ENCODE assay signal across 12 cellular contexts in genomic region chr5:177388521-177389052, GRCh38. TPM values are rescaled to one million over a fixed set of nuclear protein-coding genes. Genes with fewer than 3 reads are reported as not detected.
DNase-seq lines count a peak whose midpoint lies in the region; ATAC-seq, FAIRE-seq and TF ChIP-seq lines count a peak whose summit lies in the region.
"Had no signal": no experiment of that assay in that cellular context is flagged by ENCODE, and none has a peak within 500 bp of the region (broad histone marks: within the 10 kb centered on the region; RNA-seq: fewer than 3 reads in every experiment).

No MANE protein-coding gene starts in this region.

- H3K36me3 ChIP-seq in GM23248 (ENCODE audit: low read depth) (no peaks in the 10 kb centered on the region), astrocyte (ENCODE audit: insufficient read depth, low read length) (no peaks in the 10 kb centered on the region)
- H3K36me3 ChIP-seq in naive thymus-derived CD4-positive, alpha-beta T cell (ENCODE audit: control insufficient read depth in 2 of 3, insufficient read depth in 3 of 3, low read length in 3 of 3), result no peaks in the 10 kb centered on the region
- H3K36me3 ChIP-seq: pancreas, stomach had no signal

- no peaks in the 10 kb centered on the region for H3K9me2 ChIP-seq in GM23248 (ENCODE audit: insufficient read depth)

- intact Hi-C loops in naive thymus-derived CD4-positive, alpha-beta T cell (cut with micrococcal nuclease), result loop anchor here in 1 of 2 donors (2.0 kb wide), 1 partner anchor 16 kb away; no protein-coding TSS in a partner anchor

- H4K20me1 ChIP-seq in GM23248 (ENCODE audit: insufficient read depth) (no peaks in the 10 kb centered on the region), astrocyte (ENCODE audit: insufficient read depth, low read length) (peaks cover 17% of the 10 kb centered on the region)

- peaks cover 23% of the 10 kb centered on the region for H3K4me1 Mint-ChIP-seq in astrocyte (ENCODE audit: low read depth, unreplicated experiment)
- H3K4me1 Mint-ChIP-seq in naive thymus-derived CD4-positive, alpha-beta T cell, result peaks cover 34 to 49% (median 41%) of the 10 kb centered on the region in 7 donors

- H3F3A ChIP-seq in GM23248 (ENCODE audit: insufficient read depth), result peaks cover 23% of the 10 kb centered on the region

- H3K27ac ChIP-seq in C4-2B (0 out of 2 replicates have a peak overlapping the region, but pooled peaks have one; percentile 56), GM23248 (no peak overlapping the region), astrocyte (ENCODE audit: low read depth, low read length) (no peak overlapping the region)
- no peak overlapping the region for H3K27ac ChIP-seq in naive thymus-derived CD4-positive, alpha-beta T cell (ENCODE audit: low read depth, low read length)

- WGBS in GM23248 (ENCODE audit: low coverage in 1 of 2, low lambda C conversion rate in 2 of 2, missing lambda C conversion rate in 2 of 2), 2 experiments, result 94% methylated on average over 10 of the region's 10 CpGs

- peaks cover 42% of the 10 kb centered on the region for H3K27me3 Mint-ChIP-seq in astrocyte (ENCODE audit: low read depth, unreplicated experiment)
- peaks cover 0 to 4% (median 0%) of the 10 kb centered on the region in 5 donors for H3K27me3 Mint-ChIP-seq in naive thymus-derived CD4-positive, alpha-beta T cell

- no peaks in the 10 kb centered on the region for H3K36me3 Mint-ChIP-seq in astrocyte (ENCODE audit: low read depth, unreplicated experiment)
- H3K36me3 Mint-ChIP-seq in naive thymus-derived CD4-positive, alpha-beta T cell, result no peaks in the 10 kb centered on the region

- H3K9ac ChIP-seq in GM23248 (peak overlapping the region; percentile 29; the same call in 1 of the 2 replicates), astrocyte (ENCODE audit: low read length) (peak overlapping the region; percentile 41)

- in situ Hi-C loops in GM23248 (cut with MboI), result no loop called here

- H3K27me3 ChIP-seq in GM23248 (replicated peaks; ENCODE audit: insufficient read depth), result peaks cover 16% of the 10 kb centered on the region
- H3K27me3 ChIP-seq in astrocyte (ENCODE audit: insufficient read depth, low read length), result peaks cover 3% of the 10 kb centered on the region
- no peaks in the 10 kb centered on the region for H3K27me3 ChIP-seq in naive thymus-derived CD4-positive, alpha-beta T cell (ENCODE audit: control insufficient read depth in 2 of 2, insufficient read depth in 2 of 2, low read length in 2 of 2)
- H3K27me3 ChIP-seq: pancreas had no signal

- no peak overlapping the region for H3K4me3 ChIP-seq in GM23248
- H3K4me3 ChIP-seq in astrocyte (ENCODE audit: insufficient read depth, low read depth, low read length), result no peak overlapping the region
- H3K4me3 ChIP-seq in naive thymus-derived CD4-positive, alpha-beta T cell (ENCODE audit: low read length), result no peak overlapping the region
- H3K4me3 ChIP-seq: lung, pancreas, stomach had no signal

- H3K9me3 Mint-ChIP-seq in astrocyte (ENCODE audit: unreplicated experiment), result peaks cover 1% of the 10 kb centered on the region
- peaks cover 0 to 2% (median 0%) of the 10 kb centered on the region in 11 donors for H3K9me3 Mint-ChIP-seq in naive thymus-derived CD4-positive, alpha-beta T cell

- DNase-seq in GM23248, result no peak
- DNase-seq in astrocyte (ENCODE audit: low read depth), result no peak
- DNase-seq in naive thymus-derived CD4-positive, alpha-beta T cell, result no peak
- no peak for DNase-seq in DMS79 (lab: John Stamatoyannopoulos, UW)
- no peak for DNase-seq in NCI-H69 (lab: John Stamatoyannopoulos, UW)
- DNase-seq: stomach had no signal

- no peak for FAIRE-seq in astrocyte (lab: Jason Lieb, UNC)
- FAIRE-seq: pancreas had no signal

- H2AFZ ChIP-seq in GM23248 (no peak overlapping the region), astrocyte (ENCODE audit: low read depth, low read length) (no peak overlapping the region)

- peak overlapping the region; percentile 15 for H3K27ac Mint-ChIP-seq in astrocyte (ENCODE audit: unreplicated experiment)
- peak overlapping the region in 6 of 9 donors; percentile 51 to 85 (median 77) for H3K27ac Mint-ChIP-seq in naive thymus-derived CD4-positive, alpha-beta T cell

- no peaks in the 10 kb centered on the region for H3K9me3 ChIP-seq in GM23248 (ENCODE audit: low read depth)
- H3K9me3 ChIP-seq in astrocyte (ENCODE audit: insufficient read depth, low read depth, low read length), result no peaks in the 10 kb centered on the region
- H3K9me3 ChIP-seq in naive thymus-derived CD4-positive, alpha-beta T cell (ENCODE audit: control insufficient read depth in 2 of 3, low read length in 3 of 3), result no peaks in the 10 kb centered on the region
- H3K9me3 ChIP-seq: pancreas, stomach had no signal

- H3K4me3 Mint-ChIP-seq in astrocyte (ENCODE audit: unreplicated experiment), result peak overlapping the region; percentile 34
- H3K4me3 Mint-ChIP-seq in naive thymus-derived CD4-positive, alpha-beta T cell, result peak overlapping the region in 7 of 10 donors; percentile 34 to 68 (median 64)

- H3K4me1 ChIP-seq in GM23248 (ENCODE audit: insufficient read depth), result peaks cover 15% of the 10 kb centered on the region
- peaks cover 19% of the 10 kb centered on the region for H3K4me1 ChIP-seq in astrocyte (ENCODE audit: insufficient read depth, low read length)
- H3K4me1 ChIP-seq in naive thymus-derived CD4-positive, alpha-beta T cell (ENCODE audit: control insufficient read depth in 2 of 2, insufficient read depth in 2 of 2, low read length in 2 of 2), result peaks cover 31 to 33% of the 10 kb centered on the region in 2 donors
- H3K4me1 ChIP-seq: pancreas had no signal

- H3K79me2 ChIP-seq in GM23248 (ENCODE audit: insufficient read depth), result no peaks in the 10 kb centered on the region
- H3K79me2 ChIP-seq in astrocyte (ENCODE audit: insufficient read depth, low read length), result no peaks in the 10 kb centered on the region

- CTCF ChIA-PET in naive thymus-derived CD4-positive, alpha-beta T cell (lab: Charles Lee), result interaction anchor here (0.6 to 7.5 kb wide), 10 partner anchors 11 to 112 kb away, joined by 4 to 149 read pairs (median 22); partner anchors contain the start of genes PDLIM7, PFN3, PRR7 and RGS14

- TF ChIP-seq CTCF in C4-2B (conservative IDR thresholded peaks at IDR 0.05) (no peak), astrocyte (IDR thresholded peaks at IDR 0.05; ENCODE audit: insufficient read depth, low read depth, low read length) (no peak)

- POLR2A ChIA-PET in naive thymus-derived CD4-positive, alpha-beta T cell (lab: Charles Lee), result interaction anchor here (1.0 to 5.1 kb wide), 8 partner anchors 8 to 66 kb away, joined by 5 to 48 read pairs (median 13); partner anchors contain the start of genes GRK6, PFN3, PRR7 and RGS14

- no peak for ATAC-seq in naive thymus-derived CD4-positive, alpha-beta T cell
- no peak for ATAC-seq in HG02623 (IDR thresholded peaks at IDR 0.05; ENCODE audit: unreplicated experiment)
- ATAC-seq in HG02884 (IDR thresholded peaks at IDR 0.05; ENCODE audit: unreplicated experiment), result no peak

- peak overlapping the region; percentile 21 for H3K4me2 ChIP-seq in GM23248 (ENCODE audit: unreplicated experiment)
- H3K4me2 ChIP-seq in astrocyte (ENCODE audit: low read length), result peak overlapping the region; percentile 77

RNA-seq across cellular contexts. Expression of gene SLC34A1, which starts 4.4 kb away (rescaled TPM):
- total RNA-seq in GM23248 (2014; rRNA removed; shearing (Covaris generic)), result not detected in 2 replicates
- polyA plus RNA-seq in GM23248 (2016; fragmentation: Nextera tagmentation; extraction: Ambion mirVana), result not detected in 2 replicates
- total RNA-seq in astrocyte, result not detected in 2 replicates
- under 1 TPM in 2 of 5 experiments, not detected in 3; 0.27 to 0.29 TPM for total RNA-seq in naive thymus-derived CD4-positive, alpha-beta T cell
- not detected for polyA plus RNA-seq in naive thymus-derived CD4-positive, alpha-beta T cell
- total RNA-seq: lung, pancreas, stomach had no signal
- polyA plus RNA-seq: pancreas had no signal

RNA-seq across cellular contexts. Expression of gene PFN3, which starts 11.9 kb away (rescaled TPM):
- total RNA-seq in GM23248 (2014; rRNA removed; shearing (Covaris generic)), result not detected in 2 replicates
- polyA plus RNA-seq in GM23248 (2016; fragmentation: Nextera tagmentation; extraction: Ambion mirVana), result not detected in 2 replicates
- total RNA-seq in astrocyte, result not detected in 2 replicates
- not detected for total RNA-seq in naive thymus-derived CD4-positive, alpha-beta T cell
- not detected for polyA plus RNA-seq in naive thymus-derived CD4-positive, alpha-beta T cell
- total RNA-seq: lung; pancreas; stomach; T-helper 2 cell treated with Interferon-gamma antibody and Interleukin-4, amounts not matched to agents 100 ng/mL and 5 ng/mL, for 36 hours had no signal
- polyA plus RNA-seq: lung, pancreas, stomach had no signal

RNA-seq across cellular contexts. Expression of gene F12, which starts 20.8 kb away (rescaled TPM):
- total RNA-seq in GM23248 (2014; rRNA removed; shearing (Covaris generic)), result 0.43 and 1.3 TPM in 2 replicates
- polyA plus RNA-seq in GM23248 (2016; fragmentation: Nextera tagmentation; extraction: Ambion mirVana), result 1.2 and 1.8 TPM in 2 replicates
- 2.8 and 3.0 TPM in 2 replicates for total RNA-seq in astrocyte
- total RNA-seq in naive thymus-derived CD4-positive, alpha-beta T cell, result 1 to 10 TPM in 1 of 5 experiments, under 1 TPM in 2, not detected in 2; 0.16 to 2.1 (median 0.34) TPM
- polyA plus RNA-seq in naive thymus-derived CD4-positive, alpha-beta T cell, result under 1 TPM in 1 of 2 donors, not detected in 1; 0.64 TPM

RNA-seq across cellular contexts. Expression of gene RGS14, which starts 30.9 kb away (rescaled TPM):
- 4.3 and 6.4 TPM in 2 replicates for total RNA-seq in GM23248 (2014; rRNA removed; shearing (Covaris generic))
- 2.2 and 2.5 TPM in 2 replicates for polyA plus RNA-seq in GM23248 (2016; fragmentation: Nextera tagmentation; extraction: Ambion mirVana)
- 7.8 and 11.3 TPM in 2 replicates for total RNA-seq in astrocyte
- 100 to 1,000 TPM in 3 of 5 experiments, 10 to 100 TPM in 2; 68.4 to 196 (median 112) TPM for total RNA-seq in naive thymus-derived CD4-positive, alpha-beta T cell
- 100 to 1,000 TPM in 1 of 2 donors, 10 to 100 TPM in 1; 32.9 to 100 TPM for polyA plus RNA-seq in naive thymus-derived CD4-positive, alpha-beta T cell

RNA-seq across cellular contexts. Expression of gene LMAN2, which starts 37.1 kb away (rescaled TPM):
- total RNA-seq in GM23248 (2014; rRNA removed; shearing (Covaris generic)), result 313 and 389 TPM in 2 replicates
- 303 and 313 TPM in 2 replicates for polyA plus RNA-seq in GM23248 (2016; fragmentation: Nextera tagmentation; extraction: Ambion mirVana)
- total RNA-seq in astrocyte, result 103 and 106 TPM in 2 replicates
- total RNA-seq in naive thymus-derived CD4-positive, alpha-beta T cell, result 100 to 1,000 TPM in 2 of 5 experiments, 10 to 100 TPM in 3; 71.8 to 144 (median 99.7) TPM
- 100 to 1,000 TPM; 194 to 202 TPM for polyA plus RNA-seq in naive thymus-derived CD4-positive, alpha-beta T cell
